10 cellular contexts compared by ENCODE assay signal in the genomic region with DNA sequence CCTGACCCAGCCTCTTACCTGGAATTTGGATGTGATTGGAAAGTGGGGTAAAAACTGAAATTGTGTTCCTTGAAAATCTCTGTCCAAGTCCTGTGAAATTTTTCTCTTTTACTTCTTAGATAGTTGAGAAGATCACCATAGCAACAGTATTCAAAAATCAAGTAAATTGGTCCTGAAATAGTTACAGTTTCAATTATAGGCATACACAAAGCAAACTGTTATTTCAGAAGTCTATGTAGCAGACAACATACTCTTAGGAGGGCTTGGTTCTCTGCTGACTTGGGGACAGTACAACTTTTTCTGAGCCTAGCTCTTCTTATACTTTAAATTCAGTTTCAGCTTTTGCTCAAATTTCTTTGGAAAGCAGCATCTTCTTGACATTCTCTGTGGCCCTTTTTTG. TPM values are rescaled to one million over a fixed set of nuclear protein-coding genes. Genes with fewer than 3 reads are reported as not detected.
"Had no signal": no experiment of that assay in that cellular context is flagged by ENCODE, and none has a peak within 500 bp of the region (broad histone marks: within the 10 kb centered on the region; RNA-seq: fewer than 3 reads in every experiment).

No MANE protein-coding gene starts in this region.

- H3K4me3 Mint-ChIP-seq: HFFc6 had no signal

- H3K27ac Mint-ChIP-seq: HFFc6 had no signal

- ATAC-seq: HCT116, K562 had no signal

- H3K9me3 ChIP-seq: HAP-1 had no signal

- H3K4me3 ChIP-seq: HAP-1, K562 had no signal

- DNase-seq: GOT3, H7, HFFc6, IMR-90, KG1 had no signal

- H3K36me3 ChIP-seq: HAP-1 had no signal

- H3K9me3 Mint-ChIP-seq: HFFc6 had no signal

RNA-seq across cellular contexts. Expression of a gene that starts 38.6 kb away (rescaled TPM):
- total RNA-seq: H4, H7, HFFc6, HT-29, IMR-90, K562 had no signal
- polyA plus RNA-seq: IMR-90, K562 had no signal

RNA-seq across cellular contexts. Expression of a gene that starts 58.0 kb away (rescaled TPM):
- total RNA-seq: H4, H7, HFFc6, IMR-90 had no signal
- polyA plus RNA-seq: IMR-90, K562 had no signal
